Comparison of ENCODE assay signal across 8 cellular contexts in the genomic region with DNA sequence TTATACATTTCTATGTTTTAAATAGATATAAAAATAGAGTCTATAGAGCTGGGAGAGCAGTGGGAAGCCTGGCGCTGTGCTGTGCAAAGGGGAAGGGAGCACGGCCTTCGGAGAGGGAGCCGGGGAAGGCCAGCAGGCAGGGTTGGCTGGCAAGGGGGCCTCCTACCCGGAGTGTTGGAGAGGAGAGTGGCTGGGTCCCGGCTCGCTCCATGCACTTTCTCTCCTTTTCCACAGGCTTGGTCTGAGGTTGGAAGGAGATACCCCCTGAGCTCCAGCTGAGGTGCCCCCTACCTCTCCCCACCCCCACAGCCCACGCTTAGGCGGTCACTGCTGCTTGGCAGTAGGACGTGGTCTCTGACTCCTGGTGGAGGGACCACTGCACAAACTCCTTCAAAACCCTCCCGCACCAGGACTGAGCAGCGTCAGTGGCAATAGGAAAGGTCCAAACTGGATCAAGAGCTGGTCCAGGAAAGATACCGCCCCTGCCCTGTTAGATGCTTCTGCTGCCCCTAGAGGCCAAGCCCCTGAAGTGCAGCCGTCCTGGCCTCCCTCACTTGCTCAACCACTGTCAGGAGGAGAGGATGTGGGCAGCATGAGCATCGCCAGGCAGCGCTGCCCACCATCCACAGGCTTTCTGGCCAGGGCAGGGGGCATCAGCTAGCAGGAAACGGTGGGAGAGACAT. TPM values are rescaled to one million over a fixed set of nuclear protein-coding genes. Genes with fewer than 3 reads are reported as not detected.
DNase-seq lines count a peak whose midpoint lies in the region; ATAC-seq, FAIRE-seq and TF ChIP-seq lines count a peak whose summit lies in the region.

No MANE protein-coding gene starts in this region.

- no peak for TF ChIP-seq EP300 in A549 (IDR thresholded peaks at IDR 0.05)

- intact Hi-C loops in heart left ventricle (cut with DNase I), result loop anchor here in 4 of 10 donors (2.0 to 5.0 kb wide), 2 partner anchors 121 to 122 kb away; no protein-coding TSS in a partner anchor

- WGBS in A549 (ENCODE audit: missing lambda C conversion rate), result 33% methylated on average over 15 of the region's 17 CpGs
- WGBS in heart left ventricle, 4 donors, result 58 to 76% (median 59%) methylated on average over 10 to 17 of the region's 17 CpGs

- H3K9me3 ChIP-seq in A549, result no peaks in the 10 kb centered on the region
- no peaks in the 10 kb centered on the region for H3K9me3 ChIP-seq in heart left ventricle

- H3K4me1 ChIP-seq in A549 (no peaks in the 10 kb centered on the region), heart left ventricle (peaks cover 0 to 5% (median 0%) of the 10 kb centered on the region in 12 donors)

- no peak for TF ChIP-seq POLR2A in A549 (IDR thresholded peaks at IDR 0.05; ENCODE audit: low read length)
- no peak for TF ChIP-seq POLR2A in heart left ventricle (IDR thresholded peaks at IDR 0.05)

- peak; percentile 61 to 93 for DNase-seq in A549 (ENCODE audit: low read depth in 1 of 2, low spot score in 1 of 2)
- DNase-seq in GM13976 (ENCODE audit: low spot score), result peak; percentile 91
- peak; percentile 77 for DNase-seq in HT-29 (ENCODE audit: low spot score)
- peak; percentile 53 for DNase-seq in activated naive CD4-positive, alpha-beta T cell treated with anti-CD3 and anti-CD28 coated beads, Interleukin-2, amount 50 U/mL, for 16 hours
- DNase-seq in heart left ventricle, result peak; percentile 51 to 82 (median 67)
- DNase-seq in retina, result peak; percentile 79

- ATAC-seq in A549 (peak; percentile 87 to 96), SK-N-SH treated with all-trans-retinoic acid at 6 μM for 48 hours (peak; percentile 95), heart left ventricle (peak in 3 of 4 donors; percentile 67 to 76 (median 74)), GM21390 (IDR thresholded peaks at IDR 0.05; ENCODE audit: unreplicated experiment) (no peak)

- no peak overlapping the region for H3K4me2 ChIP-seq in A549

- H3K4me3 ChIP-seq in A549 (no peak overlapping the region), heart left ventricle (no peak overlapping the region)

- TF ChIP-seq CTCF in A549 (IDR thresholded peaks at IDR 0.05), result peak; percentile 61
- peak; percentile 83 for TF ChIP-seq CTCF in GM13976 (IDR thresholded peaks at IDR 0.05; ENCODE audit: borderline replicate concordance, control extremely low read depth, extremely low read depth, insufficient read depth, missing control alignments)
- TF ChIP-seq CTCF in heart left ventricle (IDR thresholded peaks at IDR 0.05), result peak; percentile 74 to 88 (median 81)

- CTCF ChIA-PET in A549 (lab: Yijun Ruan, JAX), result interaction anchor here (0.7 to 11.4 kb wide), 35 partner anchors 9 to 299 kb away, joined by 3 to 69 read pairs (median 5); partner anchors contain the start of gene SYT13

- no peak for FAIRE-seq in A549 (lab: Jason Lieb, UNC)

- peak; percentile 31 to 41; a peak in 2 of 5 replicates for TF ChIP-seq RAD21 in A549 (conservative IDR thresholded peaks at IDR 0.05 in 1 of 2, IDR thresholded peaks at IDR 0.05 in 1 of 2)

- peaks cover 0 to 3% (median 0%) of the 10 kb centered on the region in 9 donors for H3K27me3 ChIP-seq in heart left ventricle

- in situ Hi-C loops in GM13976 (cut with MboI; ENCODE audit: low sequenced_read_pairs, unreplicated experiment), result no loop called here

- peaks cover 0 to 4% (median 0%) of the 10 kb centered on the region in 9 donors for H3K36me3 ChIP-seq in heart left ventricle

- POLR2A ChIA-PET in A549 (lab: Yijun Ruan, JAX), result no interaction called here

- H3K27ac ChIP-seq in A549, result no peak overlapping the region
- no peak overlapping the region for H3K27ac ChIP-seq in heart left ventricle

TF ChIP-seq in A549, 52 proteins besides CTCF, POLR2A, EP300 and RAD21:
- TF ChIP-seq HOXB5 (CRISPR knock-in tag; IDR thresholded peaks at IDR 0.05), result no peak
- TF ChIP-seq RCOR1 (IDR thresholded peaks at IDR 0.05; ENCODE audit: low read depth, low read length), result no peak
- no peak for TF ChIP-seq FOXS1 (CRISPR knock-in tag; IDR thresholded peaks at IDR 0.05)
- TF ChIP-seq, protein P1, sequence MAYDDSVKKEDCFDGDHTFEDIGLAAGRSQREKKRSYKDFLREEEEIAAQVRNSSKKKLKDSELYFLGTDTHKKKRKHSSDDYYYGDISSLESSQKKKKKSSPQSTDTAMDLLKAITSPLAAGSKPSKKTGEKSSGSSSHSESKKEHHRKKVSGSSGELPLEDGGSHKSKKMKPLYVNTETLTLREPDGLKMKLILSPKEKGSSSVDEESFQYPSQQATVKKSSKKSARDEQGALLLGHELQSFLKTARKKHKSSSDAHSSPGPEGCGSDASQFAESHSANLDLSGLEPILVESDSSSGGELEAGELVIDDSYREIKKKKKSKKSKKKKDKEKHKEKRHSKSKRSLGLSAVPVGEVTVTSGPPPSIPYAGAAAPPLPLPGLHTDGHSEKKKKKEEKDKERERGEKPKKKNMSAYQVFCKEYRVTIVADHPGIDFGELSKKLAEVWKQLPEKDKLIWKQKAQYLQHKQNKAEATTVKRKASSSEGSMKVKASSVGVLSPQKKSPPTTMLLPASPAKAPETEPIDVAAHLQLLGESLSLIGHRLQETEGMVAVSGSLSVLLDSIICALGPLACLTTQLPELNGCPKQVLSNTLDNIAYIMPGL (CRISPR knock-in tag; IDR thresholded peaks at IDR 0.05; ENCODE audit: borderline replicate concordance), result no peak

TF ChIP-seq in SK-N-SH treated with all-trans-retinoic acid at 6 μM for 48 hours, 23 proteins besides CTCF, POLR2A, EP300 and RAD21:
- TF ChIP-seq, protein P2, sequence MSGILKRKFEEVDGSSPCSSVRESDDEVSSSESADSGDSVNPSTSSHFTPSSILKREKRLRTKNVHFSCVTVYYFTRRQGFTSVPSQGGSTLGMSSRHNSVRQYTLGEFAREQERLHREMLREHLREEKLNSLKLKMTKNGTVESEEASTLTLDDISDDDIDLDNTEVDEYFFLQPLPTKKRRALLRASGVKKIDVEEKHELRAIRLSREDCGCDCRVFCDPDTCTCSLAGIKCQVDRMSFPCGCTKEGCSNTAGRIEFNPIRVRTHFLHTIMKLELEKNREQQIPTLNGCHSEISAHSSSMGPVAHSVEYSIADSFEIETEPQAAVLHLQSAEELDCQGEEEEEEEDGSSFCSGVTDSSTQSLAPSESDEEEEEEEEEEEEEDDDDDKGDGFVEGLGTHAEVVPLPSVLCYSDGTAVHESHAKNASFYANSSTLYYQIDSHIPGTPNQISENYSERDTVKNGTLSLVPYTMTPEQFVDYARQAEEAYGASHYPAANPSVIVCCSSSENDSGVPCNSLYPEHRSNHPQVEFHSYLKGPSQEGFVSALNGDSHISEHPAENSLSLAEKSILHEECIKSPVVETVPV (CRISPR knock-in tag; IDR thresholded peaks at IDR 0.05), result no peak
- TF ChIP-seq TOX (CRISPR knock-in tag; IDR thresholded peaks at IDR 0.05; ENCODE audit: borderline replicate concordance) (no peak), ESRRG (CRISPR knock-in tag; IDR thresholded peaks at IDR 0.05) (no peak), ZNF565 (CRISPR knock-in tag; conservative IDR thresholded peaks at IDR 0.05; ENCODE audit: low read depth) (no peak), CSDC2 (CRISPR knock-in tag; IDR thresholded peaks at IDR 0.05) (no peak), POU6F1 (CRISPR knock-in tag; IDR thresholded peaks at IDR 0.05; ENCODE audit: borderline replicate concordance, low read depth) (no peak)

RNA-seq across cellular contexts. Expression of gene SYT13, which starts 52.9 kb away (rescaled TPM):
- polyA plus RNA-seq in A549 (2011; rRNA removed), result 8.1 and 10.7 TPM in 2 replicates
- 2.4 and 2.9 TPM in 2 replicates for polyA plus RNA-seq in A549 (2012; cell fraction: cytosol; rRNA removed)
- polyA plus RNA-seq in A549 (2012; cell fraction: nucleus; rRNA removed), result 2.9 and 3.6 TPM in 2 replicates
- 8.1 to 13.1 TPM (median 12.9 TPM) in 3 replicates for polyA plus RNA-seq in A549 (2017; fragmentation: RNase III; extraction: RNeasy Plus Mini Kit Qiagen cat#74134 plus additional on column Dnase treatment)
- 31.3 and 31.5 TPM in 2 replicates for polyA minus RNA-seq in A549 (2011; rRNA and poly(A)+ RNA removed)
- 10.1 and 17.6 TPM in 2 replicates for total RNA-seq in HT-29 (2014; rRNA removed; shearing (Covaris generic))
- total RNA-seq in heart left ventricle, result 1 to 10 TPM in 8 of 9 donors, under 1 TPM in 1; 0.61 to 7.5 (median 3.5) TPM
- 1 to 10 TPM; 1.2 to 1.3 TPM for polyA plus RNA-seq in heart left ventricle
